In the genomic region with DNA sequence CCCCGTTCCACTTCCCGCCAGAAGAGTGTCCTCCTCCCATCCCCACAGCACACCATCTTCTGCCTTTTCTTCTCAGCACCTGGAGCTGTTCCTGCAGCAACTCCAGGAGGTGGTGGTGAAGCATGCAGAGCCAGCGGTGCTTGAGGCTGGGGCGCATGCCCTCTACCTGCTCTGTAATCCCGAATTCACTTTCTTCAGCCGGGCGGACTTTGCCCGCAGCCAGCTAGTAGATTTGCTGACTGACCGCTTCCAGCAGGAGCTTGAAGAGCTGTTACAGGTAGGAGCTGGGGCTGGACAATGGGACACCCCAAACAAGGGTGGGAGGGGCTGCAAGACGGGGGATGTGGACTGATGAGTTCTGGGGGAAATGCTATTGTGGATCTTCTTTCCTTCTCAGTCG, we compare ENCODE assay signal across 16 cellular contexts. TPM values are rescaled to one million over a fixed set of nuclear protein-coding genes. Genes with fewer than 3 reads are reported as not detected.
DNase-seq lines count a peak whose midpoint lies in the region; ATAC-seq, FAIRE-seq and TF ChIP-seq lines count a peak whose summit lies in the region.
"Had no signal": no experiment of that assay in that cellular context is flagged by ENCODE, and none has a peak within 500 bp of the region (broad histone marks: within the 10 kb centered on the region; RNA-seq: fewer than 3 reads in every experiment).

No MANE protein-coding gene starts in this region.

- TF ChIP-seq EP300 in GM12878 (IDR thresholded peaks at IDR 0.05; ENCODE audit: borderline replicate concordance in 1 of 2, control insufficient read depth in 1 of 2, low read depth in 2 of 2, low read length in 2 of 2) = no peak

- no peak overlapping the region for H2AFZ ChIP-seq in GM12878 (ENCODE audit: control insufficient read depth, low read depth, low read length)

- H3K4me2 ChIP-seq in DOHH2 (ENCODE audit: low read length) (peak overlapping the region; percentile 84), GM12878 (ENCODE audit: control insufficient read depth, insufficient read depth) (peak overlapping the region; percentile 89; the same call in 1 of the 2 replicates)

- 78% methylated on average over 11 of the region's 11 CpGs for whole genome bisulfite sequencing in GM12878 (ENCODE audit: insufficient coverage, insufficient replicate concordance, low lambda C conversion rate, missing lambda C conversion rate)
- WGBS in liver = 41% methylated on average over 11 of the region's 11 CpGs

- no peak for TF ChIP-seq CTCF in DOHH2 (IDR thresholded peaks at IDR 0.05; ENCODE audit: low read depth, low read length, poor library complexity, severe bottlenecking)
- TF ChIP-seq CTCF in GM12878 (IDR thresholded peaks at IDR 0.05 in 2 of 3, conservative IDR thresholded peaks at IDR 0.05 in 1 of 3; ENCODE audit: control insufficient read depth in 2 of 3, extremely low read depth in 1 of 3, insufficient read depth in 1 of 3, low read depth in 3 of 3, low read length in 3 of 3) = no peak
- TF ChIP-seq CTCF in liver (IDR thresholded peaks at IDR 0.05; ENCODE audit: low read depth, low read length, missing input control) = no peak

- BruUV-seq in GM12878 (replicated peaks; lab: Mats Ljungman, UMichigan) = no TSS peak

- no peaks in the 10 kb centered on the region for H3K9me2 ChIP-seq in DOHH2 (replicated peaks; ENCODE audit: control insufficient read depth, low read length)

- DNase-seq in GM12878 (ENCODE audit: low read depth, low spot score) (no peak), ureter (ENCODE audit: low spot score) (no peak)
- DNase-seq: CD4-positive, alpha-beta memory T cell; EL; NCI-H1436 treated with DMSO at 0.1 percent for 48 hours; NCI-H2107; NCI-H226; NCI-H526 treated with DMSO at 0.1 percent for 48 hours; PC-3 had no signal

- H3K36me3 Mint-ChIP-seq in stimulated activated memory B cell treated with anti-CD40 and anti-IgM and Interleukin-4, amounts not matched to agents 10 μg/mL and 1 μg/mL and 100 μg/mL, for 72 hours = peaks cover 6% of the 10 kb centered on the region
- H3K36me3 Mint-ChIP-seq: CD4-positive, alpha-beta memory T cell had no signal

- H3K27ac ChIP-seq in DOHH2 (ENCODE audit: low read depth, low read length) (peak overlapping the region; percentile 86), GM12878 (ENCODE audit: control insufficient read depth, insufficient read depth) (no peak overlapping the region), liver (ENCODE audit: low read depth in 1 of 2, low read length in 2 of 2) (no peak overlapping the region)

- in situ Hi-C loops in GM12878 (cut with MboI) = no loop called here

- intact Hi-C loops in GM12878 (cut with micrococcal nuclease; ENCODE audit: unreplicated experiment) = no loop called here

- H3F3A ChIP-seq in DOHH2 (ENCODE audit: control insufficient read depth, insufficient read depth) = peaks cover 18% of the 10 kb centered on the region

- POLR2A ChIA-PET in GM12878 (lab: Charles Lee) = interaction anchor here (0.7 to 5.6 kb wide), 9 partner anchors 11 to 228 kb away, joined by 3 to 86 read pairs (median 4); a partner anchor contains a TSS

- H3K9ac ChIP-seq in GM12878 (ENCODE audit: control insufficient read depth, insufficient read depth, low read length) = no peak overlapping the region
- H3K9ac ChIP-seq in liver (ENCODE audit: low read depth in 1 of 2, low read length in 2 of 2) = no peak overlapping the region

- no peak for ATAC-seq in GM12878
- ATAC-seq in stimulated activated memory B cell treated with anti-CD40 and anti-IgM and Interleukin-4, amounts not matched to agents 10 μg/mL and 1 μg/mL and 100 μg/mL, for 72 hours = no peak
- no peak for ATAC-seq in HG03378 (IDR thresholded peaks at IDR 0.05; ENCODE audit: unreplicated experiment)
- no peak for ATAC-seq in GM18907 (IDR thresholded peaks at IDR 0.05; ENCODE audit: unreplicated experiment)
- ATAC-seq: PC-3 had no signal

- H3K27me3 ChIP-seq in DOHH2 (ENCODE audit: control insufficient read depth, low read length) (no peaks in the 10 kb centered on the region), GM12878 (replicated peaks in 1 of 2; ENCODE audit: control insufficient read depth in 2 of 2, insufficient read depth in 2 of 2, low read length in 1 of 2) (no peaks in the 10 kb centered on the region), liver (ENCODE audit: control insufficient read depth in 4 of 4, insufficient read depth in 4 of 4, low read length in 3 of 4) (no peaks in the 10 kb centered on the region)

- TF ChIP-seq POLR2A in GM12878 (IDR thresholded peaks at IDR 0.05; ENCODE audit: low read depth, low read length) = no peak

- H3K27me3 Mint-ChIP-seq in stimulated activated memory B cell treated with anti-CD40 and anti-IgM and Interleukin-4, amounts not matched to agents 10 μg/mL and 1 μg/mL and 100 μg/mL, for 72 hours = no peaks in the 10 kb centered on the region

- RAD21 ChIA-PET in GM12878 (lab: Charles Lee; ENCODE audit: unreplicated experiment) = interaction anchor here (1.1 to 2.4 kb wide), 5 partner anchors 9 to 52 kb away, joined by 3 to 33 read pairs (median 11); a partner anchor contains a TSS

- H3K27ac Mint-ChIP-seq in stimulated activated memory B cell treated with anti-CD40 and anti-IgM and Interleukin-4, amounts not matched to agents 10 μg/mL and 1 μg/mL and 100 μg/mL, for 72 hours = peak overlapping the region; percentile 82

- SMC1A ChIA-PET in GM12878 (lab: Charles Lee; ENCODE audit: uncharacterized antibody, unreplicated experiment) = interaction anchor here (1.0 to 5.2 kb wide), 5 partner anchors 9 to 52 kb away, joined by 3 to 54 read pairs (median 6); a partner anchor contains a TSS

- no peak for TF ChIP-seq RAD21 in GM12878 (IDR thresholded peaks at IDR 0.05; ENCODE audit: insufficient read depth, low read depth, low read length)
- TF ChIP-seq RAD21 in liver (IDR thresholded peaks at IDR 0.05) = peak in 1 of 2 donors; percentile 6

- H3K9me3 ChIP-seq in DOHH2 (ENCODE audit: control insufficient read depth, insufficient read depth, low read length) (no peaks in the 10 kb centered on the region), GM12878 (replicated peaks; ENCODE audit: control insufficient read depth, insufficient read depth, low read length) (no peaks in the 10 kb centered on the region), liver (ENCODE audit: control insufficient read depth in 4 of 4, low read length in 3 of 4) (no peaks in the 10 kb centered on the region)
- H3K9me3 ChIP-seq: HAP-1 had no signal

- H3K4me1 ChIP-seq in DOHH2 (ENCODE audit: control insufficient read depth, low read length) = peaks cover 91% of the 10 kb centered on the region
- peaks cover 25% of the 10 kb centered on the region for H3K4me1 ChIP-seq in GM12878 (ENCODE audit: control insufficient read depth, insufficient read depth, low read length)
- H3K4me1 ChIP-seq in liver (ENCODE audit: control insufficient read depth in 4 of 4, insufficient read depth in 4 of 4, low read length in 3 of 4) = peaks cover 0 to 11% (median 6%) of the 10 kb centered on the region in 4 donors
- H3K4me1 ChIP-seq: HAP-1 had no signal

- H3K4me3 ChIP-seq in DOHH2 (ENCODE audit: low read length) (peak overlapping the region; percentile 69), GM12878 (no peak overlapping the region), liver (ENCODE audit: low read depth in 1 of 3, low read length in 3 of 3) (no peak overlapping the region)
- H3K4me3 ChIP-seq: HAP-1 had no signal

- FAIRE-seq in GM12878 (lab: Jason Lieb, UNC) = no peak

- H3K79me2 ChIP-seq in DOHH2 (ENCODE audit: control insufficient read depth, low read length) (peaks cover 17% of the 10 kb centered on the region), GM12878 (ENCODE audit: control insufficient read depth, insufficient read depth, low read length) (no peaks in the 10 kb centered on the region)

- H3K9me3 Mint-ChIP-seq in stimulated activated memory B cell treated with anti-CD40 and anti-IgM and Interleukin-4, amounts not matched to agents 10 μg/mL and 1 μg/mL and 100 μg/mL, for 72 hours = no peaks in the 10 kb centered on the region

- peaks cover 73% of the 10 kb centered on the region for H3K36me3 ChIP-seq in DOHH2 (ENCODE audit: control insufficient read depth, low read length)
- H3K36me3 ChIP-seq in GM12878 (ENCODE audit: control insufficient read depth in 2 of 2, insufficient read depth in 2 of 2, low read length in 1 of 2) = no peaks in the 10 kb centered on the region
- no peaks in the 10 kb centered on the region for H3K36me3 ChIP-seq in liver (ENCODE audit: control insufficient read depth in 4 of 4, insufficient read depth in 3 of 4, low read depth in 1 of 4, low read length in 3 of 4)
- H3K36me3 ChIP-seq: HAP-1 had no signal

- CTCF ChIA-PET in GM12878 (lab: Yijun Ruan, JAX) = interaction anchor here (0.8 to 4.5 kb wide), 6 partner anchors 10 to 144 kb away, joined by 3 to 42 read pairs (median 18); no protein-coding TSS in a partner anchor

- peaks cover 71% of the 10 kb centered on the region for H3K4me1 Mint-ChIP-seq in stimulated activated memory B cell treated with anti-CD40 and anti-IgM and Interleukin-4, amounts not matched to agents 10 μg/mL and 1 μg/mL and 100 μg/mL, for 72 hours
- H3K4me1 Mint-ChIP-seq: CD4-positive, alpha-beta memory T cell had no signal

- H4K20me1 ChIP-seq in DOHH2 (ENCODE audit: control insufficient read depth, insufficient read depth, low read depth, low read length) (no peaks in the 10 kb centered on the region), GM12878 (ENCODE audit: control insufficient read depth, insufficient read depth) (no peaks in the 10 kb centered on the region)

- peak overlapping the region; percentile 79 for H3K4me3 Mint-ChIP-seq in stimulated activated memory B cell treated with anti-CD40 and anti-IgM and Interleukin-4, amounts not matched to agents 10 μg/mL and 1 μg/mL and 100 μg/mL, for 72 hours
- H3K4me3 Mint-ChIP-seq: CD4-positive, alpha-beta memory T cell had no signal

RNA-seq across cellular contexts. Expression of a gene that starts 19.1 kb away (rescaled TPM):
- 20.3 and 21.7 TPM in 2 replicates for total RNA-seq in GM12878 (2013; cell fraction: nucleolus; rRNA removed)
- total RNA-seq in GM12878 (2014; rRNA removed) (25.6 and 29.8 TPM in 2 replicates), GM12878 (2014; rRNA removed; fragmentation: Illumina TruSeq; extraction: Trizol) (5.2 and 7.7 TPM in 2 replicates), GM12878 (2021) (27.4 and 27.7 TPM in 2 replicates), liver (under 1 TPM; 0.37 to 0.59 TPM), ureter (1.1 TPM)
- polyA plus RNA-seq in GM12878 (2011; ENCODE audit: low read depth) = 3.7 TPM
- polyA plus RNA-seq in GM12878 (2011; rRNA removed) (3.1 and 8.4 TPM in 2 replicates), GM12878 (2014; fragmentation: Illumina TruSeq; extraction: Trizol) (0.38 and 3.9 TPM in 2 replicates), GM12878 (2014; fragmentation: Nextera tagmentation; extraction: Ambion mirVana) (1 to 10 TPM; 1.3 to 3.6 TPM), GM12878 (2014; rRNA removed) (39.4 and 41.4 TPM in 2 replicates), GM12878 (2016; fragmentation: Nextera tagmentation; extraction: Ambion mirVana) (10 to 100 TPM; 43.9 to 44.0 TPM), liver (under 1 TPM; 0.58 to 0.81 TPM)
- 14.7 and 23.1 TPM in 2 replicates for polyA plus RNA-seq in GM12878 (2011; cell fraction: cytosol; rRNA removed)
- 21.8 and 23.1 TPM in 2 replicates for polyA plus RNA-seq in GM12878 (2011; cell fraction: nucleus; rRNA removed)
- polyA plus RNA-seq in GM12878 (2012) = 13.9 and 14.6 TPM in 2 replicates
- polyA minus RNA-seq in GM12878 (2011; rRNA and poly(A)+ RNA removed) = 1.7 and 6.8 TPM in 2 replicates
- polyA minus RNA-seq in GM12878 (2011; cell fraction: cytosol; rRNA and poly(A)+ RNA removed) = 5.3 and 7.0 TPM in 2 replicates
- polyA minus RNA-seq in GM12878 (2011; cell fraction: nucleus; rRNA and poly(A)+ RNA removed) = 10.0 and 16.9 TPM in 2 replicates
- total RNA-seq: A673, PC-3 had no signal

RNA-seq across cellular contexts. Expression of a gene that starts 23.0 kb away (rescaled TPM):
- total RNA-seq in GM12878 (2013; cell fraction: nucleolus; rRNA removed) = 33.8 and 37.8 TPM in 2 replicates
- total RNA-seq in GM12878 (2014; rRNA removed) (101 and 122 TPM in 2 replicates), GM12878 (2014; rRNA removed; fragmentation: Illumina TruSeq; extraction: Trizol) (123 and 133 TPM in 2 replicates), GM12878 (2021) (78.7 and 81.7 TPM in 2 replicates), liver (1 to 10 TPM in 1 of 2 donors, under 1 TPM in 1; 0.28 to 1.1 TPM), ureter (1.9 TPM)
- 221 TPM for polyA plus RNA-seq in GM12878 (2011; ENCODE audit: low read depth)
- polyA plus RNA-seq in GM12878 (2011; rRNA removed) (73.0 and 90.4 TPM in 2 replicates), GM12878 (2014; fragmentation: Illumina TruSeq; extraction: Trizol) (178 and 192 TPM in 2 replicates), GM12878 (2014; fragmentation: Nextera tagmentation; extraction: Ambion mirVana) (100 to 1,000 TPM; 281 to 306 TPM), GM12878 (2014; rRNA removed) (112 and 153 TPM in 2 replicates), GM12878 (2016; fragmentation: Nextera tagmentation; extraction: Ambion mirVana) (100 to 1,000 TPM; 112 to 116 TPM), liver (1 to 10 TPM; 5.4 to 7.0 TPM)
- 47.6 and 55.0 TPM in 2 replicates for polyA plus RNA-seq in GM12878 (2011; cell fraction: cytosol; rRNA removed)
- 22.6 and 31.0 TPM in 2 replicates for polyA plus RNA-seq in GM12878 (2011; cell fraction: nucleus; rRNA removed)
- polyA plus RNA-seq in GM12878 (2012) = 158 and 173 TPM in 2 replicates
- 14.5 and 19.5 TPM in 2 replicates for polyA minus RNA-seq in GM12878 (2011; rRNA and poly(A)+ RNA removed)
- 5.3 and 6.7 TPM in 2 replicates for polyA minus RNA-seq in GM12878 (2011; cell fraction: cytosol; rRNA and poly(A)+ RNA removed)
- 12.2 and 15.6 TPM in 2 replicates for polyA minus RNA-seq in GM12878 (2011; cell fraction: nucleus; rRNA and poly(A)+ RNA removed)

RNA-seq across cellular contexts. Expression of a gene that starts 23.5 kb away (rescaled TPM):
- total RNA-seq in GM12878 (2013; cell fraction: nucleolus; rRNA removed) = 4.9 and 6.6 TPM in 2 replicates
- total RNA-seq in GM12878 (2014; rRNA removed) (3.0 and 3.9 TPM in 2 replicates), GM12878 (2014; rRNA removed; fragmentation: Illumina TruSeq; extraction: Trizol) (0.85 and 0.92 TPM in 2 replicates), GM12878 (2021) (3.9 and 5.1 TPM in 2 replicates), liver (under 1 TPM; 0.33 to 0.79 TPM), ureter (5.1 TPM)
- polyA plus RNA-seq in GM12878 (2011; ENCODE audit: low read depth) = 1.6 TPM
- polyA plus RNA-seq in GM12878 (2011; rRNA removed) (0.45 and 0.65 TPM in 2 replicates), GM12878 (2014; fragmentation: Illumina TruSeq; extraction: Trizol) (0.24 and 0.98 TPM in 2 replicates), GM12878 (2014; fragmentation: Nextera tagmentation; extraction: Ambion mirVana) (under 1 TPM; 0.19 to 0.24 TPM), GM12878 (2014; rRNA removed) (4.3 and 6.3 TPM in 2 replicates), GM12878 (2016; fragmentation: Nextera tagmentation; extraction: Ambion mirVana) (under 1 TPM; 0.48 to 0.68 TPM), liver (under 1 TPM in 1 of 2 donors, not detected in 1; 0.14 TPM)
- polyA plus RNA-seq in GM12878 (2011; cell fraction: cytosol; rRNA removed) = 1.0 and 1.7 TPM in 2 replicates
- polyA plus RNA-seq in GM12878 (2011; cell fraction: nucleus; rRNA removed) = 4.8 and 5.6 TPM in 2 replicates
- 1.3 and 1.4 TPM in 2 replicates for polyA plus RNA-seq in GM12878 (2012)
- 0.22 and 1.0 TPM in 2 replicates for polyA minus RNA-seq in GM12878 (2011; rRNA and poly(A)+ RNA removed)
- polyA minus RNA-seq in GM12878 (2011; cell fraction: cytosol; rRNA and poly(A)+ RNA removed) = 0.83 and 1.7 TPM in 2 replicates
- 2.4 and 3.5 TPM in 2 replicates for polyA minus RNA-seq in GM12878 (2011; cell fraction: nucleus; rRNA and poly(A)+ RNA removed)

RNA-seq across cellular contexts. Expression of a gene that starts 32.3 kb away (rescaled TPM):
- 1.4 and 2.9 TPM in 2 replicates for total RNA-seq in GM12878 (2013; cell fraction: nucleolus; rRNA removed)
- 0.98 and 1.1 TPM in 2 replicates for total RNA-seq in GM12878 (2014; rRNA removed)
- total RNA-seq in GM12878 (2014; rRNA removed; fragmentation: Illumina TruSeq; extraction: Trizol) = 0.83 and 1.1 TPM in 2 replicates
- total RNA-seq in GM12878 (2021) = 1.3 and 2.0 TPM in 2 replicates
- polyA plus RNA-seq in GM12878 (2011; ENCODE audit: low read depth) = 1.2 TPM
- polyA plus RNA-seq in GM12878 (2011; rRNA removed) = 0.66 and 1.2 TPM in 2 replicates
- 1.6 and 2.1 TPM in 2 replicates for polyA plus RNA-seq in GM12878 (2011; cell fraction: cytosol; rRNA removed)
- 2.6 and 2.7 TPM in 2 replicates for polyA plus RNA-seq in GM12878 (2011; cell fraction: nucleus; rRNA removed)
- 2.2 and 2.5 TPM in 2 replicates for polyA plus RNA-seq in GM12878 (2012)
- 1.6 and 2.3 TPM in 2 replicates for polyA plus RNA-seq in GM12878 (2014; fragmentation: Illumina TruSeq; extraction: Trizol)
- under 1 TPM; 0.29 to 0.55 TPM for polyA plus RNA-seq in GM12878 (2014; fragmentation: Nextera tagmentation; extraction: Ambion mirVana)
- polyA plus RNA-seq in GM12878 (2014; rRNA removed) = 2.8 TPM in 2 replicates
- 1 to 10 TPM; 4.9 to 6.1 TPM for polyA plus RNA-seq in GM12878 (2016; fragmentation: Nextera tagmentation; extraction: Ambion mirVana)
- polyA minus RNA-seq in GM12878 (2011; rRNA and poly(A)+ RNA removed) = 0.88 and 1.3 TPM in 2 replicates
- 0.73 and 1.5 TPM in 2 replicates for polyA minus RNA-seq in GM12878 (2011; cell fraction: cytosol; rRNA and poly(A)+ RNA removed)
- polyA minus RNA-seq in GM12878 (2011; cell fraction: nucleus; rRNA and poly(A)+ RNA removed) = 0.36 and 0.67 TPM in 2 replicates
- total RNA-seq in liver = under 1 TPM; 0.17 to 0.28 TPM
- polyA plus RNA-seq in liver = under 1 TPM; 0.18 to 0.57 TPM
- total RNA-seq in ureter = 7.1 TPM

RNA-seq across cellular contexts. Expression of a gene that starts 42.2 kb away (rescaled TPM):
- 15.4 and 27.3 TPM in 2 replicates for total RNA-seq in GM12878 (2013; cell fraction: nucleolus; rRNA removed)
- total RNA-seq in GM12878 (2014; rRNA removed) (17.3 and 18.2 TPM in 2 replicates), GM12878 (2014; rRNA removed; fragmentation: Illumina TruSeq; extraction: Trizol) (7.5 and 7.6 TPM in 2 replicates), GM12878 (2021) (22.3 and 24.7 TPM in 2 replicates), liver (1 to 10 TPM; 3.5 to 6.9 TPM), ureter (35.5 TPM)
- polyA plus RNA-seq in GM12878 (2011; ENCODE audit: low read depth) = 10.8 TPM
- polyA plus RNA-seq in GM12878 (2011; rRNA removed) (1.8 and 4.2 TPM in 2 replicates), GM12878 (2014; fragmentation: Illumina TruSeq; extraction: Trizol) (7.5 and 10.8 TPM in 2 replicates), GM12878 (2014; fragmentation: Nextera tagmentation; extraction: Ambion mirVana) (1 to 10 TPM in 1 of 2 experiments, under 1 TPM in 1; 0.21 to 1.3 TPM), GM12878 (2014; rRNA removed) (17.3 and 22.3 TPM in 2 replicates), GM12878 (2016; fragmentation: Nextera tagmentation; extraction: Ambion mirVana) (1 to 10 TPM; 7.3 TPM), liver (1 to 10 TPM; 2.8 to 9.7 TPM)
- polyA plus RNA-seq in GM12878 (2011; cell fraction: cytosol; rRNA removed) = 5.4 and 6.4 TPM in 2 replicates
- polyA plus RNA-seq in GM12878 (2011; cell fraction: nucleus; rRNA removed) = 52.5 and 85.1 TPM in 2 replicates
- 10.9 and 15.1 TPM in 2 replicates for polyA plus RNA-seq in GM12878 (2012)
- 2.6 and 8.6 TPM in 2 replicates for polyA minus RNA-seq in GM12878 (2011; rRNA and poly(A)+ RNA removed)
- 1.7 and 3.1 TPM in 2 replicates for polyA minus RNA-seq in GM12878 (2011; cell fraction: cytosol; rRNA and poly(A)+ RNA removed)
- polyA minus RNA-seq in GM12878 (2011; cell fraction: nucleus; rRNA and poly(A)+ RNA removed) = 15.1 and 23.3 TPM in 2 replicates

Comparison
In these comparisons a context has a peak if more than half of its experiments do, and no peak if none do; other contexts are left out.
1. RNA of a gene that starts 23.0 kb away (total RNA-seq): 33.8 to 133 TPM in GM12878; 1.9 TPM in ureter (single experiment) and 0.28 to 1.1 TPM in liver; every median in the first group is over 10 times any median in the second.